20 cellular contexts compared by ENCODE assay signal in genomic region chr10:16792675-16793074, GRCh38. TPM values are rescaled to one million over a fixed set of nuclear protein-coding genes. Genes with fewer than 3 reads are reported as not detected.
DNase-seq lines count a peak whose midpoint lies in the region; ATAC-seq, FAIRE-seq and TF ChIP-seq lines count a peak whose summit lies in the region.
"Had no signal": no experiment of that assay in that cellular context is flagged by ENCODE, and none has a peak within 500 bp of the region (broad histone marks: within the 10 kb centered on the region; RNA-seq: fewer than 3 reads in every experiment).

No MANE protein-coding gene starts in this region.

- WGBS in heart right ventricle, 2 donors = 37 to 65% methylated on average over 8 of the region's 8 CpGs

- no peak overlapping the region for H3K4me3 ChIP-seq in astrocyte of the spinal cord (ENCODE audit: low read depth, low read length)
- no peak overlapping the region for H3K4me3 ChIP-seq in heart right ventricle
- H3K4me3 ChIP-seq in retinal pigment epithelial cell (ENCODE audit: low read length) = no peak overlapping the region
- H3K4me3 ChIP-seq: body of pancreas had no signal

- H3K9me3 ChIP-seq in heart right ventricle = no peaks in the 10 kb centered on the region
- H3K9me3 ChIP-seq: body of pancreas had no signal

- TF ChIP-seq CTCF in astrocyte of the spinal cord (IDR thresholded peaks at IDR 0.05; ENCODE audit: low read depth, low read length) (no peak), heart right ventricle (IDR thresholded peaks at IDR 0.05) (no peak), retinal pigment epithelial cell (conservative IDR thresholded peaks at IDR 0.05; ENCODE audit: low read depth, low read length) (no peak)

- in situ Hi-C loops in astrocyte of the spinal cord (cut with HindIII; ENCODE audit: low sequenced_read_pairs) = no loop called here

- intact Hi-C loops in heart right ventricle (cut with DNase I) = no loop called here

- no peak for FAIRE-seq in urothelium cell line (lab: Jason Lieb, UNC)
- FAIRE-seq: islet of Langerhans had no signal

- no peaks in the 10 kb centered on the region for H3K27me3 ChIP-seq in heart right ventricle
- H3K27me3 ChIP-seq: body of pancreas had no signal

- ATAC-seq in heart right ventricle (peak; percentile 83 to 98 (median 94)), HG03097 (IDR thresholded peaks at IDR 0.05; ENCODE audit: low FRiP score, unreplicated experiment) (no peak)
- ATAC-seq: body of pancreas; natural killer cell; stimulated activated memory B cell treated with anti-CD40 and anti-IgM and Interleukin-4, amounts not matched to agents 10 μg/mL and 1 μg/mL and 100 μg/mL, for 72 hours had no signal

- H3K4me1 ChIP-seq in heart right ventricle = peaks cover 0 to 25% (median 5%) of the 10 kb centered on the region in 9 donors
- H3K4me1 ChIP-seq: body of pancreas had no signal

- H3K27ac ChIP-seq in heart right ventricle = peak overlapping the region in 6 of 10 donors; percentile 20 to 80 (median 60)
- H3K27ac ChIP-seq: body of pancreas had no signal

- peaks cover 0 to 8% (median 0%) of the 10 kb centered on the region in 9 donors for H3K36me3 ChIP-seq in heart right ventricle

- peak; percentile 63 for DNase-seq in EH (ENCODE audit: low read depth)
- peak; percentile 79 for DNase-seq in astrocyte of the spinal cord (ENCODE audit: low read depth, low spot score)
- peak; percentile 51 to 66 for DNase-seq in heart right ventricle
- DNase-seq in retinal pigment epithelial cell (ENCODE audit: low read depth) = peak; percentile 56
- DNase-seq in urothelium cell line (ENCODE audit: low spot score) = no peak
- DNase-seq in NCI-H345 (lab: John Stamatoyannopoulos, UW) = no peak
- DNase-seq in T-helper 1 cell = no peak
- DNase-seq: activated CD4-positive, alpha-beta T cell treated with anti-CD3 and anti-CD28 coated beads, Interleukin-2, amount 10 ng/mL, durations not matched to agents 7 days and 5 days; activated CD8-positive, alpha-beta memory T cell treated with anti-CD3 and anti-CD28 coated beads, Interleukin-2, amount 50 U/mL, for 48 hours; activated gamma-delta T cell treated with Interleukin-2 at 50 U/mL for 16 hours; body of pancreas; COR-L47; erythroblast; KG1; natural killer cell; NCI-H1092; NCI-H2081 had no signal

RNA-seq across cellular contexts. Expression of gene RSU1, which starts 24.5 kb away (rescaled TPM):
- total RNA-seq in heart right ventricle = 10 to 100 TPM; 36.8 to 72.5 (median 48.3) TPM
- 10 to 100 TPM; 25.5 to 74.2 TPM for polyA plus RNA-seq in heart right ventricle

Comparison
In these comparisons a context has a peak if more than half of its experiments do, and no peak if none do; other contexts are left out.
1. DNase-seq: peak in EH (single experiment), astrocyte of the spinal cord (single experiment), heart right ventricle (2 of 2) and retinal pigment epithelial cell (single experiment); none in urothelium cell line (single experiment), NCI-H345 (single experiment) and T-helper 1 cell (0 of 5).